ENCODE assay signal across 8 cellular contexts in the genomic region with DNA sequence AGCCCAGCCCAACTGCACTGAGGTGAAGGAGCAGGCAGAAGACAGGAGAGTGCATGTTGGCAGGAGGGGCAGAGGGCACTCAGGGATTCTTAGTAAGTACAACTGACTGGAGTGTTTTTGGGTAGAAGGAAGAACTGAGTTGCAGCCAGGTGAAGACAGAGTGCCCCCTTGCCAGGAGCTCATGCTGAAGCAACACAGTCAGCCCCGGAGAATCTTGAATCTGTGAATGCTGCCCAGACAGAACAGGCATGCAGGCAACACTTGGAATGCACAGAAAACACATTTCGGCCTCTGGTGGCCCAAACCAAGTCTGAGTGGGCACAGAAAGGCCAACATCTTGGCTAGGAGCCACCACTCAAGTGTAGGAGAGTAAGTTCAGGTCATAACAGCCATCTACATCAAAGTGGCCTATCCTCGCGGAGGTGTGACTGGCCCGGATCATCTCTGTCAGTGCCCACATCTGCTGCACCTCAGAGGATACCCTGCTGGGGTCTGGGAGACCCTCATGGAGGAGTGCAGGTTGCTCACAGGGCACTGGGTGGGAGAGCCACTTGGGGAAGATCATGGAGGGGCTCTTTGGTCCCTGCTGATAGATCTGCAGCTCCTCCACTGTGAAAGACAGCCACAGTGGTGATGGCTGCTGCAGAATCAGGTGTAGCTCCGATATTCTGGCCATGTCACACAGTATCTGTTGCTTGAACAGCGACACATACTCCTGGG.
"Had no signal": no experiment of that assay in that cellular context is flagged by ENCODE, and none has a peak within 500 bp of the region (broad histone marks: within the 10 kb centered on the region; RNA-seq: fewer than 3 reads in every experiment).

No MANE protein-coding gene starts in this region.

- H2AFZ ChIP-seq: GM23338 had no signal

- H3K27ac ChIP-seq: HL-60 had no signal

- H3K4me3 ChIP-seq: GM23338 had no signal

- H3K4me1 Mint-ChIP-seq: H9, IgD-negative memory B cell had no signal

- DNase-seq: H9, HCEC 1CT had no signal

- H3K4me2 ChIP-seq: GM23338 had no signal

- H3K9me3 Mint-ChIP-seq: GM23338, IgD-negative memory B cell had no signal

- ATAC-seq: GM23338 had no signal

- H3K4me3 Mint-ChIP-seq: GM23338, H9, IgD-negative memory B cell had no signal

- H3K27ac Mint-ChIP-seq: GM23338, H9, IgD-negative memory B cell had no signal

- FAIRE-seq: H1, H54, HepG2 had no signal

- H3K36me3 Mint-ChIP-seq: IgD-negative memory B cell had no signal
